ENCODE assay signal across 22 cellular contexts in genomic region chr6:56574292-56574691, GRCh38.
"Had no signal": no experiment of that assay in that cellular context is flagged by ENCODE, and none has a peak within 500 bp of the region (broad histone marks: within the 10 kb centered on the region; RNA-seq: fewer than 3 reads in every experiment).

No MANE protein-coding gene starts in this region.

- ATAC-seq: K562 had no signal

- H3K4me3 ChIP-seq: K562 had no signal

- H3K9ac ChIP-seq: KMS-11 had no signal

- H3K4me3 Mint-ChIP-seq: IgD-negative memory B cell had no signal

- DNase-seq: Kasumi-1, MM.1S, NCI-H1092 treated with DMSO at 0.1 percent for 48 hours, NCI-H1436, NCI-H187, NCI-H2029, NCI-H2081 treated with DMSO at 0.1 percent for 48 hours, NCI-H2171, NCI-H226, NCI-H446, NCI-H510A treated with DMSO at 0.1 percent for 48 hours, NCI-H526, Right ventricle myocardium superior, RPMI8226, SIG-M5, SW 1271 had no signal

- H3K36me3 Mint-ChIP-seq: IgD-negative memory B cell had no signal

- H3K9me3 Mint-ChIP-seq: IgD-negative memory B cell had no signal

- H3K4me2 ChIP-seq: KMS-11 had no signal

- H3K27ac ChIP-seq: HL-60, KMS-11 had no signal

- H3K27ac Mint-ChIP-seq: IgD-negative memory B cell had no signal

- FAIRE-seq: HTR-8/SVneo, K562, RCC 7860 had no signal

- H3K27me3 Mint-ChIP-seq: IgD-negative memory B cell had no signal
